Comparison of ENCODE assay signal across 8 cellular contexts in the genomic region with DNA sequence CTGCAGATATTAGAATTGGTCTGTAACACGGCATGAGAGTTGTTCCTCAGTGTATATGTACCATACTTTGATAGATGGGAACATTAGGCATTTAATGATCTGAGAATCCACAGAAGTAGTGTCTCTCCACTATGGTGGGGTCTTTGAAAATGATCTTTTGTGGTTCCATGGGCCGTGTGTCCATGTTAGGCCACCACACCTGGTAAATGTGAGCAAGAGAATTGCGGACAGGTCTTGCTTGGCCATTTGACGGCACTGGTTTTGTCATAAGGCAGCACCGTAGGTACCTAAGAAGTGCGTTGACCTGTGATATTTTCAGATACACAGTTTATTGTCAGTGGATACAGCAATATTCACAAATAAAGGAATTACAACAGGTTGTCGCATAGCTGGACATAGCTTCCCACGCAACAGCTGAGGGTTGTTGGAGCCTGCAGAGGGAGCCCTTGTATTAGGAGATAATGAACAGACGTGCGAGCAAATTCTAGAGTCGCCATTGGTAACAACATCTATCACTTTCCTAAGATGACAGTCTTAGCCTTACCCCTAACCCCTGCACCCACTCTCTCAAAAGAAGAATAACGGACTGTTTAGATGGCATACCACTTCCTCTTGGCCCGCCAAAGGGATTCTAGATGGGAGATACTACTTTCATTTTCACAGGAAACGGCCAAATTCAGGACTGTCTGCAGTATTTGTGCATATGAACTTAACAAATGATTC.
DNase-seq lines count a peak whose midpoint lies in the region; ATAC-seq, FAIRE-seq and TF ChIP-seq lines count a peak whose summit lies in the region.

No MANE protein-coding gene starts in this region.

- no peaks in the 10 kb centered on the region for H3K79me2 ChIP-seq in KMS-11 (ENCODE audit: insufficient read depth, low read depth)

- no peak overlapping the region for H3K27ac ChIP-seq in KMS-11

- no peak overlapping the region for H3K4me3 ChIP-seq in KMS-11 (IDR thresholded peaks at IDR 0.05; ENCODE audit: insufficient read depth, low read depth, low read length)

- peak; percentile 77 for TF ChIP-seq CTCF in KMS-11 (conservative IDR thresholded peaks at IDR 0.05; ENCODE audit: low read depth, low read length)
- TF ChIP-seq CTCF in omental fat pad (IDR thresholded peaks at IDR 0.05) = peak in 1 of 3 donors; percentile 25

- peak overlapping the region; percentile 90 for H2AFZ ChIP-seq in KMS-11 (ENCODE audit: low read depth)

- DNase-seq in EL (peak; percentile 84), OCI-M2 (lab: John Stamatoyannopoulos, UW; ENCODE audit: unreplicated experiment) (peak; percentile 36), germinal center (ENCODE audit: low spot score) (peak; percentile 33), omental fat pad (ENCODE audit: low spot score) (peak; percentile 27), urothelium cell line (ENCODE audit: low spot score) (peak; percentile 82)
- peak; percentile 31 for DNase-seq in activated naive CD4-positive, alpha-beta T cell treated with Interleukin-2 at 50 U/mL for 16 hours

- peak; percentile 94 for FAIRE-seq in urothelium cell line (lab: Jason Lieb, UNC)

- peak overlapping the region; percentile 11; the same call in 1 of the 2 replicates for H3K9ac ChIP-seq in KMS-11

- no peaks in the 10 kb centered on the region for H3K36me3 ChIP-seq in KMS-11 (ENCODE audit: insufficient read depth)

- peaks cover 6% of the 10 kb centered on the region for H3K4me1 ChIP-seq in KMS-11 (ENCODE audit: low read depth, poor library complexity, severe bottlenecking)

- ATAC-seq in GM21825 (IDR thresholded peaks at IDR 0.05; ENCODE audit: unreplicated experiment) (peak; percentile 82), omental fat pad (ENCODE audit: low FRiP score) (peak; percentile 59)

- peak overlapping the region; percentile 65 for H3K4me2 ChIP-seq in KMS-11

- no peaks in the 10 kb centered on the region for H3K27me3 ChIP-seq in KMS-11 (ENCODE audit: insufficient read depth, low read depth)

- no peaks in the 10 kb centered on the region for H4K20me1 ChIP-seq in KMS-11 (ENCODE audit: insufficient read depth)

Comparison
In these comparisons a context has a peak if more than half of its experiments do, and no peak if none do; other contexts are left out.
1. DNase-seq: peak in every context shown above with its lines; median percentile 84 in EL; 82 in urothelium cell line; 36 in OCI-M2; 33 in germinal center; 31 in activated naive CD4-positive, alpha-beta T cell treated with Interleukin-2 at 50 U/mL for 16 hours; 27 in omental fat pad.